ENCODE assay signal across 8 cellular contexts in genomic region chr7:90118546-90119177, GRCh38. TPM values are rescaled to one million over a fixed set of nuclear protein-coding genes. Genes with fewer than 3 reads are reported as not detected.
DNase-seq lines count a peak whose midpoint lies in the region; ATAC-seq and TF ChIP-seq lines count a peak whose summit lies in the region.
"Not testable (repeated sequence)": the region's sequence is repeated elsewhere in the genome, so short reads cannot be mapped to it uniquely, and the experiment has no call there.

No MANE protein-coding gene starts in this region.

- DNase-seq in AG09309 (ENCODE audit: low read depth); neural crest cell (ENCODE audit: low read depth, low spot score): not testable (repeated sequence)
- peak; percentile 31 for DNase-seq in activated CD4-positive, alpha-beta T cell treated with anti-CD3 and anti-CD28 coated beads for 48 hours
- DNase-seq in body of pancreas = peak in 3 of 4 donors; percentile 5 to 46 (median 12)
- DNase-seq in fibroblast of mammary gland (ENCODE audit: low read depth) = peak; percentile 15
- DNase-seq in islet precursor cell = peak; percentile 47
- peak; percentile 21 to 29 for DNase-seq in stimulated activated CD4-positive, alpha-beta T cell treated with anti-CD3 and anti-CD28 coated beads, Interleukin-2, amount 100 ng/mL, for 24 hours

- H3K27me3 ChIP-seq in body of pancreas = not testable (repeated sequence)

- H3K4me1 Mint-ChIP-seq in IgD-negative memory B cell, neural crest cell: not testable (repeated sequence)

- not testable (repeated sequence) for H3K9me3 ChIP-seq in body of pancreas

- not testable (repeated sequence) for H3K27ac ChIP-seq in body of pancreas

- H3K4me3 ChIP-seq in AG09309 (ENCODE audit: control insufficient read depth, low read depth, low read length) = peak overlapping the region; percentile 35
- H3K4me3 ChIP-seq in body of pancreas = peak overlapping the region in 1 of 2 donors; percentile 20
- peak overlapping the region; percentile 35 for H3K4me3 ChIP-seq in fibroblast of mammary gland (ENCODE audit: control insufficient read depth, low read depth, low read length)

- H3K27ac Mint-ChIP-seq in IgD-negative memory B cell; neural crest cell (ENCODE audit: unreplicated experiment): not testable (repeated sequence)

- peaks cover 24% of the 10 kb centered on the region for H3K27me3 Mint-ChIP-seq in IgD-negative memory B cell
- H3K27me3 Mint-ChIP-seq in neural crest cell (ENCODE audit: low read depth) = peaks cover 35% of the 10 kb centered on the region

- not testable (repeated sequence) for H3K36me3 Mint-ChIP-seq in IgD-negative memory B cell; neural crest cell (ENCODE audit: low read depth)

- H3K36me3 ChIP-seq in body of pancreas (replicated peaks in 1 of 2; ENCODE audit: insufficient read depth in 1 of 2, low read depth in 2 of 2) = not testable (repeated sequence)

- H3K4me1 ChIP-seq in body of pancreas = peaks cover 10% of the 10 kb centered on the region

- H3K4me3 Mint-ChIP-seq in IgD-negative memory B cell (peak overlapping the region in 3 of 4 donors; percentile 26 to 81 (median 51)), neural crest cell (peak overlapping the region; percentile 83)

- not testable (repeated sequence) for H3K9me3 Mint-ChIP-seq in IgD-negative memory B cell, neural crest cell

- ATAC-seq in body of pancreas = peak; percentile 52

- WGBS in body of pancreas, 2 donors = 1% methylated on average over 44 to 48 of the region's 48 CpGs

- not testable (repeated sequence) for TF ChIP-seq POLR2A in body of pancreas (IDR thresholded peaks at IDR 0.05)

- intact Hi-C loops in body of pancreas (cut with DNase I) = not testable (repeated sequence)

- not testable (repeated sequence) for TF ChIP-seq CTCF in AG09309 (IDR thresholded peaks at IDR 0.05; ENCODE audit: control insufficient read depth, insufficient read depth, low read depth, low read length, missing control alignments); body of pancreas (IDR thresholded peaks at IDR 0.05); fibroblast of mammary gland (conservative IDR thresholded peaks at IDR 0.05; ENCODE audit: control insufficient read depth, insufficient read depth, low read depth, low read length); neural crest cell (conservative IDR thresholded peaks at IDR 0.05)

RNA-seq across cellular contexts. Expression of gene STEAP1, which starts 35.6 kb away (rescaled TPM):
- not detected for polyA plus RNA-seq in IgD-negative memory B cell
- total RNA-seq in body of pancreas (10 to 100 TPM in 1 of 2 donors, 1 to 10 TPM in 1; 3.0 to 12.7 TPM), neural crest cell (2.4 and 3.3 TPM in 2 replicates)
